ENCODE assay signal across 27 cellular contexts in genomic region chr12:13289644-13290285, GRCh38.
DNase-seq lines count a peak whose midpoint lies in the region; TF ChIP-seq lines count a peak whose summit lies in the region.
"Had no signal": no experiment of that assay in that cellular context is flagged by ENCODE, and none has a peak within 500 bp of the region (broad histone marks: within the 10 kb centered on the region; RNA-seq: fewer than 3 reads in every experiment).

No MANE protein-coding gene starts in this region.

- H3K4me3 ChIP-seq in AG10803 (ENCODE audit: low read length) = no peak overlapping the region
- H3K4me3 ChIP-seq in GM23248 = no peak overlapping the region
- no peak overlapping the region for H3K4me3 ChIP-seq in fibroblast of pulmonary artery (replicated peaks; ENCODE audit: low read depth, low read length)
- H3K4me3 ChIP-seq: neural progenitor cell, thyroid gland had no signal

- H3K4me1 ChIP-seq in GM23248 (ENCODE audit: insufficient read depth) = no peaks in the 10 kb centered on the region
- H3K4me1 ChIP-seq: neural progenitor cell, thyroid gland had no signal

- H3K27me3 ChIP-seq in GM23248 (replicated peaks; ENCODE audit: insufficient read depth) = no peaks in the 10 kb centered on the region; the same call in 1 of the 2 replicates
- H3K27me3 ChIP-seq: neural progenitor cell, thyroid gland had no signal

- intact Hi-C loops in activated naive CD4-positive, alpha-beta T cell treated with anti-CD3 and anti-CD28 coated beads for 36 hours (cut with micrococcal nuclease) = no loop called here

- no peaks in the 10 kb centered on the region for H3K36me3 ChIP-seq in GM23248 (ENCODE audit: low read depth)
- H3K36me3 ChIP-seq: neural progenitor cell, thyroid gland had no signal

- H3K4me3 Mint-ChIP-seq in activated naive CD4-positive, alpha-beta T cell treated with anti-CD3 and anti-CD28 coated beads for 36 hours = no peak overlapping the region
- H3K4me3 Mint-ChIP-seq: activated CD4-positive, alpha-beta memory T cell treated with anti-CD3 and anti-CD28 coated beads, Interleukin-2, amount 10 ng/mL, durations not matched to agents 7 days and 5 days; activated naive CD8-positive, alpha-beta T cell; brain; CD8-positive, alpha-beta T cell; IgD-negative memory B cell; neural progenitor cell; stimulated activated naive B cell treated with anti-CD40 and anti-IgM and Interleukin-4, amounts not matched to agents 10 μg/mL and 1 μg/mL and 100 μg/mL, for 72 hours; T-cell had no signal

- H3K79me2 ChIP-seq in GM23248 (ENCODE audit: insufficient read depth) = no peaks in the 10 kb centered on the region

- no peak overlapping the region for H2AFZ ChIP-seq in GM23248
- H2AFZ ChIP-seq: neural progenitor cell had no signal

- H3K9ac ChIP-seq in GM23248 = no peak overlapping the region
- H3K9ac ChIP-seq: neural progenitor cell had no signal

- no peaks in the 10 kb centered on the region for H3K9me2 ChIP-seq in GM23248 (ENCODE audit: insufficient read depth)

- no peak overlapping the region for H3K27ac Mint-ChIP-seq in activated naive CD4-positive, alpha-beta T cell treated with anti-CD3 and anti-CD28 coated beads for 36 hours
- H3K27ac Mint-ChIP-seq: activated CD4-positive, alpha-beta memory T cell treated with anti-CD3 and anti-CD28 coated beads, Interleukin-2, amount 10 ng/mL, durations not matched to agents 7 days and 5 days; activated naive CD8-positive, alpha-beta T cell; activated T-helper 2 cell treated with anti-CD3 and anti-CD28 coated beads, Interferon-gamma antibody, Interleukin-2, Interleukin-4, amounts not matched to agents 10 μg/mL and 5 μg/mL and 100 μg/mL, durations not matched to agents 14 hours and 24 hours and 36 hours; CD8-positive, alpha-beta T cell; IgD-negative memory B cell; neural progenitor cell; stimulated activated naive B cell treated with anti-CD40 and anti-IgM and Interleukin-4, amounts not matched to agents 10 μg/mL and 1 μg/mL and 100 μg/mL, for 72 hours; T-cell had no signal

- DNase-seq in AG10803 (ENCODE audit: low read depth) = peak; percentile 49
- DNase-seq in GM23248 = peak; percentile 28
- DNase-seq in fibroblast of pulmonary artery (ENCODE audit: low read depth) = peak; percentile 3
- DNase-seq in renal cortical epithelial cell (ENCODE audit: low read depth) = peak; percentile 3
- DNase-seq in stimulated activated CD4-positive, alpha-beta T cell treated with anti-CD3 and anti-CD28 coated beads, Interleukin-2, amount 100 ng/mL, for 24 hours = no peak
- no peak for DNase-seq in activated naive CD4-positive, alpha-beta T cell treated with anti-CD3 and anti-CD28 coated beads for 36 hours
- DNase-seq in occipital lobe (lab: John Stamatoyannopoulos, UW) = no peak
- DNase-seq: activated CD4-positive, alpha-beta memory T cell treated with anti-CD3 and anti-CD28 coated beads, Interleukin-2, amount 10 ng/mL, durations not matched to agents 7 days and 5 days; AML-193; CD8-positive, alpha-beta T cell; effector memory CD4-positive, alpha-beta T cell; erythroblast; glutamatergic neuron; NCI-H2081; NCI-H226; NCI-H748 treated with DMSO at 0.1 percent for 48 hours; OCI-M1; SHP77 treated with DMSO at 0.1 percent for 48 hours; stimulated activated CD4-positive, alpha-beta T cell treated with anti-CD3 and anti-CD28 coated beads, Interleukin-4, amount 100 ng/mL, for 24 hours; stimulated activated naive B cell treated with anti-CD40 and anti-IgM and Interleukin-4, amounts not matched to agents 10 μg/mL and 1 μg/mL and 100 μg/mL, for 72 hours; T-cell; thyroid gland had no signal

- TF ChIP-seq CTCF in AG10803 (conservative IDR thresholded peaks at IDR 0.05; ENCODE audit: low read length) (no peak), fibroblast of pulmonary artery (IDR thresholded peaks at IDR 0.05; ENCODE audit: low read length, missing control alignments) (no peak)

- H3K36me3 Mint-ChIP-seq in activated naive CD4-positive, alpha-beta T cell treated with anti-CD3 and anti-CD28 coated beads for 36 hours (ENCODE audit: low read depth) = no peaks in the 10 kb centered on the region
- H3K36me3 Mint-ChIP-seq: activated naive CD8-positive, alpha-beta T cell; brain; CD8-positive, alpha-beta T cell; neural progenitor cell; stimulated activated naive B cell treated with anti-CD40 and anti-IgM and Interleukin-4, amounts not matched to agents 10 μg/mL and 1 μg/mL and 100 μg/mL, for 72 hours; T-cell had no signal

- H3K9me3 ChIP-seq in GM23248 (ENCODE audit: low read depth) = no peaks in the 10 kb centered on the region
- H3K9me3 ChIP-seq: thyroid gland had no signal

- no peaks in the 10 kb centered on the region for H3F3A ChIP-seq in GM23248 (ENCODE audit: insufficient read depth)

- CTCF ChIA-PET in activated naive CD4-positive, alpha-beta T cell treated with anti-CD3 and anti-CD28 coated beads for 36 hours (lab: Charles Lee) = interaction anchor here (0.7 to 2.1 kb wide), 2 partner anchors 12 kb away, joined by 3 to 6 read pairs; no protein-coding TSS in a partner anchor

- H3K27ac ChIP-seq in GM23248 = no peak overlapping the region
- H3K27ac ChIP-seq: neural progenitor cell, thyroid gland had no signal

- H3K27me3 Mint-ChIP-seq in activated naive CD4-positive, alpha-beta T cell treated with anti-CD3 and anti-CD28 coated beads for 36 hours (ENCODE audit: low read depth) = no peaks in the 10 kb centered on the region

- H3K9me3 Mint-ChIP-seq in activated naive CD4-positive, alpha-beta T cell treated with anti-CD3 and anti-CD28 coated beads for 36 hours = no peaks in the 10 kb centered on the region
- H3K9me3 Mint-ChIP-seq: activated CD4-positive, alpha-beta memory T cell treated with anti-CD3 and anti-CD28 coated beads, Interleukin-2, amount 10 ng/mL, durations not matched to agents 7 days and 5 days; activated T-helper 2 cell treated with anti-CD3 and anti-CD28 coated beads, Interferon-gamma antibody, Interleukin-2, Interleukin-4, amounts not matched to agents 10 μg/mL and 5 μg/mL and 100 μg/mL, durations not matched to agents 14 hours and 24 hours and 36 hours; brain; CD8-positive, alpha-beta T cell; neural progenitor cell; stimulated activated naive B cell treated with anti-CD40 and anti-IgM and Interleukin-4, amounts not matched to agents 10 μg/mL and 1 μg/mL and 100 μg/mL, for 72 hours; T-cell had no signal

- no peaks in the 10 kb centered on the region for H4K20me1 ChIP-seq in GM23248 (ENCODE audit: insufficient read depth)

- no peak overlapping the region for H3K4me2 ChIP-seq in GM23248 (ENCODE audit: unreplicated experiment)
- H3K4me2 ChIP-seq: neural progenitor cell had no signal

- no peaks in the 10 kb centered on the region for H3K4me1 Mint-ChIP-seq in activated naive CD4-positive, alpha-beta T cell treated with anti-CD3 and anti-CD28 coated beads for 36 hours (ENCODE audit: low read depth)
- H3K4me1 Mint-ChIP-seq: activated CD4-positive, alpha-beta memory T cell treated with anti-CD3 and anti-CD28 coated beads, Interleukin-2, amount 10 ng/mL, durations not matched to agents 7 days and 5 days; IgD-negative memory B cell; stimulated activated naive B cell treated with anti-CD40 and anti-IgM and Interleukin-4, amounts not matched to agents 10 μg/mL and 1 μg/mL and 100 μg/mL, for 72 hours; T-cell had no signal

- in situ Hi-C loops in GM23248 (cut with MboI) = loop anchor here (25.0 kb wide), 1 partner anchor 373 kb away; no protein-coding TSS in a partner anchor

Comparison
In these comparisons a context has a peak if more than half of its experiments do, and no peak if none do; other contexts are left out.
1. DNase-seq: peak in AG10803 (single experiment), GM23248 (single experiment), fibroblast of pulmonary artery (single experiment) and renal cortical epithelial cell (single experiment); none in stimulated activated CD4-positive, alpha-beta T cell treated with anti-CD3 and anti-CD28 coated beads, Interleukin-2, amount 100 ng/mL, for 24 hours (0 of 2), activated naive CD4-positive, alpha-beta T cell treated with anti-CD3 and anti-CD28 coated beads for 36 hours (single experiment) and occipital lobe (single experiment).